24 cellular contexts compared by ENCODE assay signal in the genomic region with DNA sequence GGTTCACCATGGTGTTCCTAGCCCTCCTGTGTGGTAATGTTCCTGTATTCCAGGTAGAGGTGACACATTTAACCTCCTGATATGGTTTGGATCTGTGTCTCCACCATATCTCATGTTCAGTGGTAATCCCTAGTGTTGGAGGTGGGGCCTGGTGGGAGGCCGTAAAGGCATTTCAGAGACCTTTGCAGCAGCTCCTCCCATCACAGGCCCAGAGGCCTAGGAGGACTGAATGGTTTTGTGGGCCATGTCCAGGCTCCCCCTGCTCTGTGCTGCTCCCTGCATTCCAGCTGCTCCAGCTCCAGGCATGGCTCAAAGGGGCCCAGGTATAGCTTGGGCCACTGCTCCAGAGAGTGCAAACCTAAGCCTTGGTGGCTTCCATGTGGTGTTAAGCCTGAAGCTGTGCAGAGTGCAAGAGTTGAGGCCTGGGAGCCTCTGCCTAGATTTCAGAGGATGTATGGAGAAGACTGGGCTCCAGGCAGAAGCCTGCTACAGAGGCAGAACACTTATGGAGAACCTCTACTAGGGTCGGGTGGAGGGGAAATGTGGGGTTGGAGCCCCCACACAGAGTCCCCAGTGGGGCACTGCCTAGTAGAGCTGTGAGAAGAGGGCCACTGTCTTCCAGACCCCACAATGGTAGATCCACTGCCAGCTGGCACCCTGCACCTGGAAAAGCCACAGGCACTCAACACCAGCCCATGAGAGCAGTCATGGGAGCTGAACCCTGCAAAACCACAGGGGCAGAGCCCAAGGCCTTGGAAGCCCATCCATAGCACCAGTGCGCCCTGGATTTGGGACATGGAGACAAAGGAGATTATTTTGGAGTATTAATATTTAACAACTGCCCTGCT. TPM values are rescaled to one million over a fixed set of nuclear protein-coding genes. Genes with fewer than 3 reads are reported as not detected.
"Had no signal": no experiment of that assay in that cellular context is flagged by ENCODE, and none has a peak within 500 bp of the region (broad histone marks: within the 10 kb centered on the region; RNA-seq: fewer than 3 reads in every experiment).

No MANE protein-coding gene starts in this region.

- H3K4me3 ChIP-seq: adrenal gland, body of pancreas, cardiac muscle cell, coronary artery, esophagus squamous epithelium, pancreas, psoas muscle, smooth muscle cell, tibial nerve had no signal

- H3K27ac ChIP-seq: adrenal gland, body of pancreas, cardiac muscle cell, coronary artery, esophagus squamous epithelium, pancreas, psoas muscle, tibial nerve had no signal

- H3K4me1 ChIP-seq: body of pancreas, esophagus squamous epithelium, pancreas had no signal

- DNase-seq: activated CD4-positive, alpha-beta T cell treated with anti-CD3 and anti-CD28 coated beads for 36 hours; activated CD4-positive, CD25-positive, alpha-beta regulatory T cell; activated CD8-positive, alpha-beta memory T cell treated with anti-CD3 and anti-CD28 coated beads, Interleukin-2, amount 10 ng/mL, durations not matched to agents 7 days and 5 days; activated CD8-positive, alpha-beta T cell treated with anti-CD3 and anti-CD28 coated beads, Interleukin-2, amount 10 ng/mL, durations not matched to agents 7 days and 5 days; activated naive CD4-positive, alpha-beta T cell treated with anti-CD3 and anti-CD28 coated beads for 36 hours; activated naive CD8-positive, alpha-beta T cell treated with anti-CD3 and anti-CD28 coated beads for 36 hours; activated T-cell treated with anti-CD3 and anti-CD28 coated beads, Interleukin-2, amount 50 U/mL, for 48 hours; adrenal gland; body of pancreas; cerebellar nuclear complex; esophagus squamous epithelium; foreskin melanocyte; left ventricle myocardium superior; pancreas; psoas muscle; stimulated activated CD4-positive, alpha-beta T cell treated with anti-CD3 and anti-CD28 coated beads, Interleukin-15, amount 100 ng/mL, for 24 hours; stimulated activated CD4-positive, alpha-beta T cell treated with anti-CD3 and anti-CD28 coated beads, Interleukin-2, amount 100 ng/mL, for 24 hours; stimulated activated naive CD4-positive, alpha-beta T cell had no signal

- FAIRE-seq: islet of Langerhans, pancreas had no signal

- H3K9me3 ChIP-seq: adrenal gland, body of pancreas, pancreas, psoas muscle had no signal

- ATAC-seq: activated CD4-positive, alpha-beta T cell treated with anti-CD3 and anti-CD28 coated beads for 36 hours; activated CD8-positive, alpha-beta memory T cell treated with anti-CD3 and anti-CD28 coated beads, Interleukin-2, amount 10 ng/mL, durations not matched to agents 7 days and 5 days; activated CD8-positive, alpha-beta T cell treated with anti-CD3 and anti-CD28 coated beads, Interleukin-2, amount 10 ng/mL, durations not matched to agents 7 days and 5 days; body of pancreas; left ventricle myocardium superior; pancreas; psoas muscle had no signal

- H3K27me3 ChIP-seq: adrenal gland, body of pancreas, cardiac muscle cell, esophagus squamous epithelium, pancreas, tibial nerve had no signal

- H3K36me3 ChIP-seq: adrenal gland, cardiac muscle cell had no signal

- H3K4me2 ChIP-seq: smooth muscle cell had no signal

RNA-seq across cellular contexts. Expression of a gene that starts 10.0 kb away (rescaled TPM):
- total RNA-seq: activated CD4-positive, alpha-beta T cell treated with anti-CD3 and anti-CD28 coated beads for 36 hours; activated CD8-positive, alpha-beta memory T cell treated with anti-CD3 and anti-CD28 coated beads, Interleukin-2, amount 10 ng/mL, durations not matched to agents 7 days and 5 days; activated CD8-positive, alpha-beta T cell treated with anti-CD3 and anti-CD28 coated beads, Interleukin-2, amount 10 ng/mL, durations not matched to agents 7 days and 5 days; activated naive CD4-positive, alpha-beta T cell treated with anti-CD3 and anti-CD28 coated beads for 36 hours; activated naive CD8-positive, alpha-beta T cell treated with anti-CD3 and anti-CD28 coated beads for 36 hours; T-helper 1 cell treated with Interleukin-12 subunit alpha and Interleukin-12 subunit beta and Interleukin-4 antibody, amounts not matched to agents 30 ng/mL and 1 ng/mL, for 36 hours had no signal
